In genomic region chr1:62436039-62436465, GRCh38 we compare ENCODE assay signal across 8 cellular contexts. TPM values are rescaled to one million over a fixed set of nuclear protein-coding genes. Genes with fewer than 3 reads are reported as not detected.
DNase-seq lines count a peak whose midpoint lies in the region; ATAC-seq and TF ChIP-seq lines count a peak whose summit lies in the region.

No MANE protein-coding gene starts in this region.

- H3K27me3 ChIP-seq in mucosa of rectum (ENCODE audit: control insufficient read depth in 2 of 2, insufficient read depth in 2 of 2, low read length in 2 of 2) = no peaks in the 10 kb centered on the region

- no peak for DNase-seq in activated CD4-positive, alpha-beta memory T cell treated with anti-CD3 and anti-CD28 coated beads for 36 hours
- peak; percentile 100 for DNase-seq in effector CD8-positive, alpha-beta T cell (lab: John Stamatoyannopoulos, UW)
- DNase-seq in stimulated activated naive CD4-positive, alpha-beta T cell (lab: John Stamatoyannopoulos, UW) = peak in 5 of 6 experiments; percentile 98 to 100 (median 99)
- DNase-seq in ACHN = no peak

- peaks cover 15 to 16% of the 10 kb centered on the region in 2 donors for H3K4me1 ChIP-seq in mucosa of rectum (ENCODE audit: control insufficient read depth in 2 of 2, insufficient read depth in 2 of 2, low read length in 2 of 2)

- H3K27ac ChIP-seq in mucosa of rectum (ENCODE audit: low read depth in 2 of 2, low read length in 2 of 2) = peak overlapping the region; percentile 99 to 100

- H3K27me3 Mint-ChIP-seq in activated CD4-positive, alpha-beta memory T cell treated with anti-CD3 and anti-CD28 coated beads for 36 hours = no peaks in the 10 kb centered on the region

- TF ChIP-seq POLR2A in GM18505 (IDR thresholded peaks at IDR 0.05; ENCODE audit: borderline replicate concordance, extremely low read depth, insufficient read depth, insufficient read length) = peak; percentile 94

- peaks cover 16% of the 10 kb centered on the region for H3K36me3 Mint-ChIP-seq in activated CD4-positive, alpha-beta memory T cell treated with anti-CD3 and anti-CD28 coated beads for 36 hours

- peak overlapping the region; percentile 97 for H3K4me3 Mint-ChIP-seq in activated CD4-positive, alpha-beta memory T cell treated with anti-CD3 and anti-CD28 coated beads for 36 hours

- CTCF ChIA-PET in activated CD4-positive, alpha-beta memory T cell treated with anti-CD3 and anti-CD28 coated beads for 36 hours (lab: Charles Lee) = interaction anchor here (1.0 kb wide), 1 partner anchor 72 kb away, joined by 4 read pairs; no protein-coding TSS in a partner anchor

- H3K4me3 ChIP-seq in mucosa of rectum (ENCODE audit: low read length in 2 of 2) = peak overlapping the region; percentile 84 to 90

- ATAC-seq in GM18505 (IDR thresholded peaks at IDR 0.05; ENCODE audit: unreplicated experiment) = peak; percentile 70
- ATAC-seq in HG03139 (IDR thresholded peaks at IDR 0.05; ENCODE audit: unreplicated experiment) = peak; percentile 59
- no peak for ATAC-seq in GM19328 (IDR thresholded peaks at IDR 0.05; ENCODE audit: unreplicated experiment)

- peak overlapping the region; percentile 99 for H3K27ac Mint-ChIP-seq in activated CD4-positive, alpha-beta memory T cell treated with anti-CD3 and anti-CD28 coated beads for 36 hours

- intact Hi-C loops in activated CD4-positive, alpha-beta memory T cell treated with anti-CD3 and anti-CD28 coated beads for 36 hours (cut with micrococcal nuclease) = loop anchor here (1.0 to 5.0 kb wide), 9 partner anchors 164 to 1359 kb away; partner anchors contain the start of genes ALG6, ATG4C, DOCK7 and EFCAB7

- H3K9me3 Mint-ChIP-seq in activated CD4-positive, alpha-beta memory T cell treated with anti-CD3 and anti-CD28 coated beads for 36 hours = no peaks in the 10 kb centered on the region

- H3K9ac ChIP-seq in mucosa of rectum (ENCODE audit: low read depth in 1 of 2, low read length in 2 of 2) = peak overlapping the region; percentile 99

- H3K4me1 Mint-ChIP-seq in activated CD4-positive, alpha-beta memory T cell treated with anti-CD3 and anti-CD28 coated beads for 36 hours (ENCODE audit: low read depth) = peaks cover 22% of the 10 kb centered on the region

- in situ Hi-C loops in ACHN (cut with HindIII; ENCODE audit: low pct_ligation_motif_present, low pct_unique_long_range_greater_than_20kb, low sequenced_read_pairs) = no loop called here

- H3K36me3 ChIP-seq in mucosa of rectum (ENCODE audit: control insufficient read depth in 2 of 2, insufficient read depth in 2 of 2, low read length in 2 of 2) = no peaks in the 10 kb centered on the region

- no peaks in the 10 kb centered on the region for H3K9me3 ChIP-seq in mucosa of rectum (ENCODE audit: control insufficient read depth in 2 of 2, low read length in 2 of 2)

- POLR2A ChIA-PET in activated CD4-positive, alpha-beta memory T cell treated with anti-CD3 and anti-CD28 coated beads for 36 hours (lab: Charles Lee) = interaction anchor here (0.6 to 2.0 kb wide), 6 partner anchors 13 to 714 kb away, joined by 3 to 7 read pairs (median 4); partner anchors contain the start of genes ATG4C and DOCK7

RNA-seq across cellular contexts. Expression of gene USP1, which starts 0.8 kb away (rescaled TPM):
- total RNA-seq in activated CD4-positive, alpha-beta memory T cell treated with anti-CD3 and anti-CD28 coated beads for 36 hours = 10 to 100 TPM; 68.4 to 69.7 TPM

Comparison
In these comparisons a context has a peak if more than half of its experiments do, and no peak if none do; other contexts are left out.
1. DNase-seq: peak in effector CD8-positive, alpha-beta T cell (single experiment) and stimulated activated naive CD4-positive, alpha-beta T cell (5 of 6); none in activated CD4-positive, alpha-beta memory T cell treated with anti-CD3 and anti-CD28 coated beads for 36 hours (single experiment) and ACHN (single experiment).